Comparison of ENCODE assay signal across 9 cellular contexts in genomic region chr22:17264321-17265052, GRCh38. TPM values are rescaled to one million over a fixed set of nuclear protein-coding genes. Genes with fewer than 3 reads are reported as not detected.
A peak's percentile ranks its signal among the peaks of the same experiment; 100 is the strongest.
DNase-seq lines count a peak whose midpoint lies in the region; ATAC-seq, FAIRE-seq and TF ChIP-seq lines count a peak whose summit lies in the region.
"Had no signal": no experiment of that assay in that cellular context is flagged by ENCODE, and none has a peak within 500 bp of the region (broad histone marks: within the 10 kb centered on the region; RNA-seq: fewer than 3 reads in every experiment).

No MANE protein-coding gene starts in this region.

- H3K4me3 ChIP-seq in GM12878 (no peak overlapping the region), right lobe of liver (no peak overlapping the region)

- H3K9me3 Mint-ChIP-seq in immature natural killer cell, result no peaks in the 10 kb centered on the region

- H3K4me3 Mint-ChIP-seq in immature natural killer cell, result no peak overlapping the region

- TF ChIP-seq CTCF in GM12878 (IDR thresholded peaks at IDR 0.05 in 2 of 3, conservative IDR thresholded peaks at IDR 0.05 in 1 of 3; ENCODE audit: control insufficient read depth in 2 of 3, extremely low read depth in 1 of 3, insufficient read depth in 1 of 3, low read depth in 3 of 3, low read length in 3 of 3), result no peak
- no peak for TF ChIP-seq CTCF in right lobe of liver (IDR thresholded peaks at IDR 0.05)

- peak overlapping the region in 1 of 6 donors; percentile 16 for H3K27ac Mint-ChIP-seq in immature natural killer cell

- in situ Hi-C loops in GM12878 (cut with MboI), result no loop called here

- peaks cover 0 to 5% (median 2%) of the 10 kb centered on the region in 3 donors for H3K27me3 Mint-ChIP-seq in immature natural killer cell (ENCODE audit: low read depth in 3 of 3)

- no peak for FAIRE-seq in GM12878 (lab: Jason Lieb, UNC)

- H3K27me3 ChIP-seq in GM12878 (replicated peaks in 1 of 2; ENCODE audit: control insufficient read depth in 2 of 2, insufficient read depth in 2 of 2, low read length in 1 of 2) (no peaks in the 10 kb centered on the region), right lobe of liver (no peaks in the 10 kb centered on the region)

- H3K27ac ChIP-seq in GM12878 (ENCODE audit: control insufficient read depth, insufficient read depth) (no peak overlapping the region), right lobe of liver (peak overlapping the region in 1 of 3 donors; percentile 13), substantia nigra (ENCODE audit: low read depth, low read length, poor library complexity, severe bottlenecking) (peak overlapping the region; percentile 59)

- H3K4me1 Mint-ChIP-seq in immature natural killer cell, result no peaks in the 10 kb centered on the region

- H3K36me3 ChIP-seq in GM12878 (ENCODE audit: control insufficient read depth in 2 of 2, insufficient read depth in 2 of 2, low read length in 1 of 2) (no peaks in the 10 kb centered on the region), right lobe of liver (no peaks in the 10 kb centered on the region)

- H3K4me1 ChIP-seq in GM12878 (ENCODE audit: control insufficient read depth, insufficient read depth, low read length) (peaks cover 3% of the 10 kb centered on the region; the same call in 1 of the 2 replicates), right lobe of liver (peaks cover 0 to 5% (median 2%) of the 10 kb centered on the region in 4 donors)

- CTCF ChIA-PET in GM12878 (lab: Yijun Ruan, JAX), result no interaction called here

- DNase-seq in NCI-H2107 treated with DMSO at 0.1 percent for 48 hours (lab: John Stamatoyannopoulos, UW; ENCODE audit: unreplicated experiment), result peak; percentile 63
- DNase-seq in NCI-H2107 (lab: John Stamatoyannopoulos, UW), result no peak
- DNase-seq in GM12878 (ENCODE audit: low read depth, low spot score), result no peak
- DNase-seq in right lobe of liver, result no peak
- peak in 31 of 49 donors; percentile 8 to 69 (median 45) for DNase-seq in substantia nigra (lab: John Stamatoyannopoulos, UW)
- DNase-seq in immature natural killer cell, result no peak
- no peak for DNase-seq in SW480 (ENCODE audit: low spot score)
- DNase-seq: left colon had no signal

- no peak overlapping the region for H3K4me2 ChIP-seq in GM12878 (ENCODE audit: control insufficient read depth, insufficient read depth)

- SMC1A ChIA-PET in GM12878 (lab: Charles Lee; ENCODE audit: uncharacterized antibody, unreplicated experiment), result interaction anchor here (2.5 kb wide), 1 partner anchor 28 kb away, joined by 9 read pairs; no protein-coding TSS in a partner anchor

- no peak for ATAC-seq in GM12878
- ATAC-seq in right lobe of liver, result peak; percentile 16 to 28 (median 20)
- ATAC-seq in GM18907 (IDR thresholded peaks at IDR 0.05; ENCODE audit: unreplicated experiment), result no peak
- ATAC-seq: left colon had no signal

- RAD21 ChIA-PET in GM12878 (lab: Charles Lee; ENCODE audit: unreplicated experiment), result no interaction called here

- no peaks in the 10 kb centered on the region for H4K20me1 ChIP-seq in GM12878 (ENCODE audit: control insufficient read depth, insufficient read depth)

- TF ChIP-seq POLR2A in GM12878 (IDR thresholded peaks at IDR 0.05; ENCODE audit: low read depth, low read length) (no peak), right lobe of liver (IDR thresholded peaks at IDR 0.05) (no peak)

- POLR2A ChIA-PET in GM12878 (lab: Charles Lee), result no interaction called here

- no peak for TF ChIP-seq EP300 in GM12878 (IDR thresholded peaks at IDR 0.05; ENCODE audit: borderline replicate concordance in 1 of 2, control insufficient read depth in 1 of 2, low read depth in 2 of 2, low read length in 2 of 2)

- H3K9ac ChIP-seq in GM12878 (ENCODE audit: control insufficient read depth, insufficient read depth, low read length), result no peak overlapping the region

- H2AFZ ChIP-seq in GM12878 (ENCODE audit: control insufficient read depth, low read depth, low read length), result no peak overlapping the region

- H3K79me2 ChIP-seq in GM12878 (ENCODE audit: control insufficient read depth, insufficient read depth, low read length), result no peaks in the 10 kb centered on the region

- no peaks in the 10 kb centered on the region for H3K36me3 Mint-ChIP-seq in immature natural killer cell

- BruUV-seq in GM12878 (replicated peaks; lab: Mats Ljungman, UMichigan), result no TSS peak

- TF ChIP-seq RAD21 in GM12878 (IDR thresholded peaks at IDR 0.05; ENCODE audit: insufficient read depth, low read depth, low read length), result no peak

- H3K9me3 ChIP-seq in GM12878 (replicated peaks; ENCODE audit: control insufficient read depth, insufficient read depth, low read length) (no peaks in the 10 kb centered on the region), right lobe of liver (no peaks in the 10 kb centered on the region)

- intact Hi-C loops in GM12878 (cut with micrococcal nuclease; ENCODE audit: unreplicated experiment), result loop anchor here (5.0 kb wide), 1 partner anchor 38 kb away; no protein-coding TSS in a partner anchor
- intact Hi-C loops in right lobe of liver (cut with DNase I), result no loop called here

- WGBS in GM12878 (ENCODE audit: insufficient coverage, insufficient replicate concordance, low lambda C conversion rate, missing lambda C conversion rate), result 68% methylated on average over 16 of the region's 16 CpGs
- 71% methylated on average over 7 of the region's 16 CpGs for WGBS in right lobe of liver (ENCODE audit: insufficient coverage, low coverage, low lambda C conversion rate, missing lambda C conversion rate)

TF ChIP-seq in GM12878, 131 proteins besides CTCF, POLR2A, EP300 and RAD21:
- TF ChIP-seq MXI1 (IDR thresholded peaks at IDR 0.05; ENCODE audit: low read depth, low read length), result no peak
- no peak for TF ChIP-seq IRF5 (IDR thresholded peaks at IDR 0.05; ENCODE audit: borderline replicate concordance)
- peak; percentile 85; the same call in 1 of the 2 replicates for TF ChIP-seq HSF1 (IDR thresholded peaks at IDR 0.05; ENCODE audit: low read depth, low read length)
- TF ChIP-seq FOXM1 (IDR thresholded peaks at IDR 0.05; ENCODE audit: low read depth, low read length), result no peak
- no peak for TF ChIP-seq MEF2B (IDR thresholded peaks at IDR 0.05; ENCODE audit: partially characterized antibody, poor library complexity, severe bottlenecking)
- no peak for TF ChIP-seq IKZF1 (conservative IDR thresholded peaks at IDR 0.05)
- TF ChIP-seq ETV6 (conservative IDR thresholded peaks at IDR 0.05 in 1 of 2, IDR thresholded peaks at IDR 0.05 in 1 of 2; ENCODE audit: borderline replicate concordance in 1 of 2, low read depth in 1 of 2), result no peak

RNA-seq across cellular contexts. Expression of gene ADA2, which starts 45.3 kb away (rescaled TPM):
- total RNA-seq in GM12878 (2013; cell fraction: nucleolus; rRNA removed), result 44.9 and 47.6 TPM in 2 replicates
- 10.2 and 10.3 TPM in 2 replicates for total RNA-seq in GM12878 (2014; rRNA removed)
- total RNA-seq in GM12878 (2014; rRNA removed; fragmentation: Illumina TruSeq; extraction: Trizol), result 7.2 and 8.1 TPM in 2 replicates
- 24.5 and 24.7 TPM in 2 replicates for total RNA-seq in GM12878 (2021)
- polyA plus RNA-seq in GM12878 (2011; ENCODE audit: low read depth), result 6.7 TPM
- polyA plus RNA-seq in GM12878 (2011; rRNA removed), result 6.2 and 10.4 TPM in 2 replicates
- 8.6 and 10.3 TPM in 2 replicates for polyA plus RNA-seq in GM12878 (2011; cell fraction: cytosol; rRNA removed)
- polyA plus RNA-seq in GM12878 (2011; cell fraction: nucleus; rRNA removed), result 19.1 and 19.2 TPM in 2 replicates
- 9.1 and 9.4 TPM in 2 replicates for polyA plus RNA-seq in GM12878 (2012)
- 21.2 and 21.4 TPM in 2 replicates for polyA plus RNA-seq in GM12878 (2014; fragmentation: Illumina TruSeq; extraction: Trizol)
- polyA plus RNA-seq in GM12878 (2014; fragmentation: Nextera tagmentation; extraction: Ambion mirVana), result 1 to 10 TPM; 5.5 to 7.1 TPM
- polyA plus RNA-seq in GM12878 (2014; rRNA removed), result 12.6 and 16.5 TPM in 2 replicates
- polyA plus RNA-seq in GM12878 (2016; fragmentation: Nextera tagmentation; extraction: Ambion mirVana), result 1 to 10 TPM; 7.0 to 7.5 TPM
- 12.4 and 14.8 TPM in 2 replicates for polyA minus RNA-seq in GM12878 (2011; rRNA and poly(A)+ RNA removed)
- polyA minus RNA-seq in GM12878 (2011; cell fraction: cytosol; rRNA and poly(A)+ RNA removed), result 4.9 and 8.8 TPM in 2 replicates
- 5.1 and 10.0 TPM in 2 replicates for polyA minus RNA-seq in GM12878 (2011; cell fraction: nucleus; rRNA and poly(A)+ RNA removed)
- total RNA-seq in right lobe of liver, result 10 to 100 TPM in 2 of 6 experiments, 1 to 10 TPM in 4; 5.3 to 25.8 (median 8.8) TPM
- polyA plus RNA-seq in immature natural killer cell, result 100 to 1,000 TPM in 2 of 3 donors, 10 to 100 TPM in 1; 45.2 to 128 (median 104) TPM

Comparison
In these comparisons a context has a peak if more than half of its experiments do, and no peak if none do; other contexts are left out.
1. DNase-seq: peak in NCI-H2107 treated with DMSO at 0.1 percent for 48 hours (single experiment) and substantia nigra (31 of 49); none in NCI-H2107 (single experiment), GM12878 (single experiment), right lobe of liver (0 of 3), immature natural killer cell (0 of 3) and SW480 (single experiment).
2. ATAC-seq: peak in right lobe of liver (4 of 4); none in GM12878 (single experiment) and GM18907 (single experiment).